9 cellular contexts compared by ENCODE assay signal in the genomic region with DNA sequence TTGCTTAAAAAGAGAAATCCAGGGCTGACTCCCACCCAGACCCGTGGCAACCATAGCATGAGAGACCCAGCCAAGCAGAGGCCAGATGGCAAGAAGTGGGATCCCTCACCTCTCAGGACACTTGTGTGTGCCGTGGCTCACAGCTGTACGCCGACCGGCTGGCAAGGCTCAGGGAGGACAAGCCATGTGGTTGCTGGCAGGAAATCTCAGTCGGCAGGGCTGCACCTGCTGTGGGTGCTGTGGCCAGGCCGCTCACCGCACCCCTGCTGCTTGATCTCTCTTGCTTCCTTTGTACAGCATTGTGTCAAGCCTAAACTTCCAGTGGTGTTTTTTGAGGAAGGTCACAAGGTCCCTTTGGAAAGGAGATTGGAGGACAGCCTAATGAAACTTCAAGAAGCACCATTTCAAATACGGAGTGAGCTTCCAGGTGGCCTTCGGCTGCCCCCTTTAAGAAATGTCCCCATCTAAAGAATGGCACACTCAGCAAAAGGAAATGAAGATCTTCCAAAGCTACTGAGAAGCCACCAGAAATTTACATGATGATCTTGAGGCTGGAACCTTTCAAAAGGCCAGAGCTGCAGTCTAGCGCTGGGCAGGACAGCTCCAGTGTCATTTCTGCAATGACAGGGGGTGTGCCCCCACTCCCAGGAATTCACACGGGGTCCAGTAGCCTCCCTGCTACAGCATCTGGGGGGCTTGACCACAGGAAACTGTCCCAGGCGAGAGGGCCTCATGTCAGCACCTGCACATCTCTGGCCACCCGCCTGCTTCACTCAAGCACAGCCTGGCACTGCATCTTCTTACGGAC.
DNase-seq lines count a peak whose midpoint lies in the region; ATAC-seq, FAIRE-seq and TF ChIP-seq lines count a peak whose summit lies in the region.
"Had no signal": no experiment of that assay in that cellular context is flagged by ENCODE, and none has a peak within 500 bp of the region (broad histone marks: within the 10 kb centered on the region; RNA-seq: fewer than 3 reads in every experiment).

No MANE protein-coding gene starts in this region.

- no peaks in the 10 kb centered on the region for H3K36me3 ChIP-seq in CD4-positive, alpha-beta memory T cell (ENCODE audit: insufficient read depth, low read length)
- H3K36me3 ChIP-seq in astrocyte (ENCODE audit: insufficient read depth, low read length) (no peaks in the 10 kb centered on the region), SK-N-SH (replicated peaks in 1 of 2; ENCODE audit: control insufficient read depth in 1 of 2, insufficient read depth in 2 of 2, low read length in 1 of 2) (no peaks in the 10 kb centered on the region)

- no peak overlapping the region for H3K9ac ChIP-seq in astrocyte (ENCODE audit: low read length)
- H3K9ac ChIP-seq in SK-N-SH, result no peak overlapping the region

- H3K36me3 Mint-ChIP-seq in CD4-positive, alpha-beta memory T cell, result no peaks in the 10 kb centered on the region
- H3K36me3 Mint-ChIP-seq in astrocyte (ENCODE audit: low read depth, unreplicated experiment), result no peaks in the 10 kb centered on the region

- H2AFZ ChIP-seq in astrocyte (ENCODE audit: low read depth, low read length) (no peak overlapping the region), SK-N-SH (ENCODE audit: low read depth) (no peak overlapping the region)

- H3K9me3 Mint-ChIP-seq in CD4-positive, alpha-beta memory T cell, result peaks cover 0 to 1% (median 0%) of the 10 kb centered on the region in 8 donors
- peaks cover 2% of the 10 kb centered on the region for H3K9me3 Mint-ChIP-seq in astrocyte (ENCODE audit: unreplicated experiment)
- H3K9me3 Mint-ChIP-seq: dendritic cell treated with granulocyte-macrophage colony-stimulating factor and Interleukin-4, amounts not matched to agents 40 ng/mL and 50 ng/mL, for 4 days had no signal

- 41% methylated on average over 13 of the region's 15 CpGs for WGBS in SK-N-SH (ENCODE audit: low lambda C conversion rate)

- H4K20me1 ChIP-seq in astrocyte (ENCODE audit: insufficient read depth, low read length) (no peaks in the 10 kb centered on the region), SK-N-SH (ENCODE audit: insufficient read depth) (no peaks in the 10 kb centered on the region)

- CTCF ChIA-PET in CD4-positive, alpha-beta memory T cell (lab: Charles Lee; ENCODE audit: partially characterized antibody), result no interaction called here
- CTCF ChIA-PET in SK-N-SH (lab: Yijun Ruan, JAX), result interaction anchor here (0.7 kb wide), 1 partner anchor 274 kb away, joined by 4 read pairs; no protein-coding TSS in a partner anchor

- H3K4me1 Mint-ChIP-seq in CD4-positive, alpha-beta memory T cell, result peaks cover 8 to 39% (median 25%) of the 10 kb centered on the region in 4 donors
- peaks cover 4% of the 10 kb centered on the region for H3K4me1 Mint-ChIP-seq in astrocyte (ENCODE audit: low read depth, unreplicated experiment)

- H3K4me1 ChIP-seq in CD4-positive, alpha-beta memory T cell (ENCODE audit: insufficient read depth, low read length), result peaks cover 34% of the 10 kb centered on the region
- H3K4me1 ChIP-seq in astrocyte (ENCODE audit: insufficient read depth, low read length) (no peaks in the 10 kb centered on the region), SK-N-SH (ENCODE audit: control insufficient read depth in 1 of 2, insufficient read depth in 2 of 2, low read depth in 1 of 2, low read length in 1 of 2) (peaks cover 0 to 3% of the 10 kb centered on the region in 2 experiments; a peak in 1 of 4 replicates)

- no peak overlapping the region for H3K4me2 ChIP-seq in astrocyte (ENCODE audit: low read length)
- H3K4me2 ChIP-seq in SK-N-SH, result no peak overlapping the region

- no peaks in the 10 kb centered on the region for H3K27me3 Mint-ChIP-seq in CD4-positive, alpha-beta memory T cell
- peaks cover 12% of the 10 kb centered on the region for H3K27me3 Mint-ChIP-seq in astrocyte (ENCODE audit: low read depth, unreplicated experiment)

- no peak for TF ChIP-seq RAD21 in SK-N-SH (IDR thresholded peaks at IDR 0.05; ENCODE audit: low read length)

- peak; percentile 95 for ATAC-seq in GM21381 (IDR thresholded peaks at IDR 0.05; ENCODE audit: unreplicated experiment)
- ATAC-seq in HG03575 (IDR thresholded peaks at IDR 0.05; ENCODE audit: extremely low read depth, insufficient number of reproducible peaks, low FRiP score, unreplicated experiment), result peak; percentile 72

- H3K9me2 ChIP-seq in SK-N-SH, result no peaks in the 10 kb centered on the region

- POLR2A ChIA-PET in CD4-positive, alpha-beta memory T cell (lab: Charles Lee; ENCODE audit: partially characterized antibody), result interaction anchor here (1.2 to 2.1 kb wide), 2 partner anchors 22 to 46 kb away, joined by 4 to 27 read pairs; no protein-coding TSS in a partner anchor
- POLR2A ChIA-PET in SK-N-SH (lab: Yijun Ruan, JAX), result no interaction called here

- TF ChIP-seq EP300 in SK-N-SH (IDR thresholded peaks at IDR 0.05; ENCODE audit: borderline replicate concordance in 1 of 2, low read depth in 1 of 2, low read length in 1 of 2), result no peak

- peak overlapping the region in 3 of 7 donors; percentile 21 to 44 (median 42) for H3K27ac Mint-ChIP-seq in CD4-positive, alpha-beta memory T cell
- H3K27ac Mint-ChIP-seq in astrocyte (ENCODE audit: unreplicated experiment), result peak overlapping the region; percentile 34
- H3K27ac Mint-ChIP-seq: dendritic cell treated with granulocyte-macrophage colony-stimulating factor and Interleukin-4, amounts not matched to agents 40 ng/mL and 50 ng/mL, for 4 days had no signal

- H3K9me3 ChIP-seq in CD4-positive, alpha-beta memory T cell (ENCODE audit: control insufficient read depth in 1 of 2, low read length in 2 of 2), result no peaks in the 10 kb centered on the region
- H3K9me3 ChIP-seq in astrocyte (ENCODE audit: insufficient read depth, low read depth, low read length), result no peaks in the 10 kb centered on the region
- no peaks in the 10 kb centered on the region for H3K9me3 ChIP-seq in SK-N-SH

- TF ChIP-seq CTCF in astrocyte (IDR thresholded peaks at IDR 0.05; ENCODE audit: insufficient read depth, low read depth, low read length) (no peak), SK-N-SH (IDR thresholded peaks at IDR 0.05) (no peak)

- intact Hi-C loops in CD4-positive, alpha-beta memory T cell (cut with micrococcal nuclease), result loop anchor here (1.0 kb wide), 1 partner anchor 22 kb away; no protein-coding TSS in a partner anchor

- peak overlapping the region in 1 of 2 donors; percentile 8 for H3K4me3 ChIP-seq in CD4-positive, alpha-beta memory T cell (ENCODE audit: low read length in 2 of 2)
- H3K4me3 ChIP-seq in astrocyte (ENCODE audit: insufficient read depth, low read depth, low read length) (no peak overlapping the region), SK-N-SH (ENCODE audit: low read depth in 2 of 2, low read length in 1 of 2) (no peak overlapping the region)

- FAIRE-seq in astrocyte (lab: Jason Lieb, UNC), result no peak

- DNase-seq in CD4-positive, alpha-beta memory T cell, result peak; percentile 36 to 58 (median 51)
- no peak for DNase-seq in astrocyte (ENCODE audit: low read depth)
- DNase-seq in SK-N-SH, result no peak
- DNase-seq in hepatic stellate cell (ENCODE audit: low spot score), result no peak
- no peak for DNase-seq in cerebellum (ENCODE audit: low spot score)
- DNase-seq in foreskin melanocyte, result no peak

- H3K79me2 ChIP-seq in astrocyte (ENCODE audit: insufficient read depth, low read length), result no peaks in the 10 kb centered on the region
- no peaks in the 10 kb centered on the region for H3K79me2 ChIP-seq in SK-N-SH (ENCODE audit: insufficient read depth)

- peak overlapping the region in 5 of 8 donors; percentile 36 to 73 (median 72) for H3K4me3 Mint-ChIP-seq in CD4-positive, alpha-beta memory T cell
- no peak overlapping the region for H3K4me3 Mint-ChIP-seq in astrocyte (ENCODE audit: unreplicated experiment)
- H3K4me3 Mint-ChIP-seq: dendritic cell treated with granulocyte-macrophage colony-stimulating factor and Interleukin-4, amounts not matched to agents 40 ng/mL and 50 ng/mL, for 4 days had no signal

- H3F3A ChIP-seq in SK-N-SH (replicated peaks; ENCODE audit: insufficient read depth), result no peaks in the 10 kb centered on the region

- no peak overlapping the region for H3K27ac ChIP-seq in CD4-positive, alpha-beta memory T cell (ENCODE audit: low read depth, low read length)
- no peak overlapping the region for H3K27ac ChIP-seq in astrocyte (ENCODE audit: low read depth, low read length)
- H3K27ac ChIP-seq in SK-N-SH (ENCODE audit: low read depth in 2 of 2, low read length in 1 of 2), result no peak overlapping the region

- H3K27me3 ChIP-seq in CD4-positive, alpha-beta memory T cell (ENCODE audit: insufficient read depth, low read length), result no peaks in the 10 kb centered on the region
- no peaks in the 10 kb centered on the region for H3K27me3 ChIP-seq in astrocyte (ENCODE audit: insufficient read depth, low read length)
- no peaks in the 10 kb centered on the region for H3K27me3 ChIP-seq in SK-N-SH (ENCODE audit: insufficient read depth)

TF ChIP-seq in SK-N-SH, 30 proteins besides CTCF, POLR2A, EP300 and RAD21 (continues in another document):
- TF ChIP-seq, protein P1, sequence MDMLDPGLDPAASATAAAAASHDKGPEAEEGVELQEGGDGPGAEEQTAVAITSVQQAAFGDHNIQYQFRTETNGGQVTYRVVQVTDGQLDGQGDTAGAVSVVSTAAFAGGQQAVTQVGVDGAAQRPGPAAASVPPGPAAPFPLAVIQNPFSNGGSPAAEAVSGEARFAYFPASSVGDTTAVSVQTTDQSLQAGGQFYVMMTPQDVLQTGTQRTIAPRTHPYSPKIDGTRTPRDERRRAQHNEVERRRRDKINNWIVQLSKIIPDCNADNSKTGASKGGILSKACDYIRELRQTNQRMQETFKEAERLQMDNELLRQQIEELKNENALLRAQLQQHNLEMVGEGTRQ (IDR thresholded peaks at IDR 0.05; ENCODE audit: borderline replicate concordance, low read depth, low read length), result no peak
- TF ChIP-seq RXRA (IDR thresholded peaks at IDR 0.05; ENCODE audit: borderline replicate concordance, low read depth) (no peak), RCOR1 (IDR thresholded peaks at IDR 0.05; ENCODE audit: low read length) (no peak), YY1 (IDR thresholded peaks at IDR 0.05; ENCODE audit: low read depth) (no peak), JUND (IDR thresholded peaks at IDR 0.05) (no peak)
- TF ChIP-seq, protein P2, sequence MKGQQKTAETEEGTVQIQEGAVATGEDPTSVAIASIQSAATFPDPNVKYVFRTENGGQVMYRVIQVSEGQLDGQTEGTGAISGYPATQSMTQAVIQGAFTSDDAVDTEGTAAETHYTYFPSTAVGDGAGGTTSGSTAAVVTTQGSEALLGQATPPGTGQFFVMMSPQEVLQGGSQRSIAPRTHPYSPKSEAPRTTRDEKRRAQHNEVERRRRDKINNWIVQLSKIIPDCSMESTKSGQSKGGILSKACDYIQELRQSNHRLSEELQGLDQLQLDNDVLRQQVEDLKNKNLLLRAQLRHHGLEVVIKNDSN (IDR thresholded peaks at IDR 0.05; ENCODE audit: borderline replicate concordance, low read depth), result no peak

Comparison
In these comparisons a context has a peak if more than half of its experiments do, and no peak if none do; other contexts are left out.
1. DNase-seq: peak in CD4-positive, alpha-beta memory T cell (5 of 5); none in astrocyte (single experiment), SK-N-SH (single experiment), hepatic stellate cell (single experiment), cerebellum (single experiment) and foreskin melanocyte (single experiment).